Comparison of ENCODE assay signal across 3 cellular contexts in the genomic region with DNA sequence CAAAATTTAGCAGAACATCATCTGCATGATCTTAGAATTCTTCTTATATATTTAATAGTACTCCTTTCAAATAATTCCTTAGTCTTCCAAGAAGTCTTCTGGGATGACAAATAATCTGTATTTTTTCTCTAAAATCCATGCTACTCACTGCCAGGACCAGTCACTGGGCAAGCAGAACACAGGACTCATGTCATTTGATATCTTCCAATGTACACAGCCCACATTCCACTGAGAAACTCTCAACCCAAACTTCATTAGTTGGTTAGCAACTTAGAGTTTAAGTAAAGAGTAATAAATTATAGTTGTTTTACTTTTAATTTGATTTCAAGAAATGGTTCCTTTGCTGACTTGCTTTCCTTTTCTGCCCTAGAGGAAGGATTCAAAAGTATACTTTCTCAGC.
"Had no signal": no experiment of that assay in that cellular context is flagged by ENCODE, and none has a peak within 500 bp of the region (broad histone marks: within the 10 kb centered on the region; RNA-seq: fewer than 3 reads in every experiment).

No MANE protein-coding gene starts in this region.

- H3K4me3 ChIP-seq: GM12878 had no signal

- DNase-seq: GDM1, GF-D8 had no signal

- ATAC-seq: GM12878 had no signal
